17 cellular contexts compared by ENCODE assay signal in the genomic region with DNA sequence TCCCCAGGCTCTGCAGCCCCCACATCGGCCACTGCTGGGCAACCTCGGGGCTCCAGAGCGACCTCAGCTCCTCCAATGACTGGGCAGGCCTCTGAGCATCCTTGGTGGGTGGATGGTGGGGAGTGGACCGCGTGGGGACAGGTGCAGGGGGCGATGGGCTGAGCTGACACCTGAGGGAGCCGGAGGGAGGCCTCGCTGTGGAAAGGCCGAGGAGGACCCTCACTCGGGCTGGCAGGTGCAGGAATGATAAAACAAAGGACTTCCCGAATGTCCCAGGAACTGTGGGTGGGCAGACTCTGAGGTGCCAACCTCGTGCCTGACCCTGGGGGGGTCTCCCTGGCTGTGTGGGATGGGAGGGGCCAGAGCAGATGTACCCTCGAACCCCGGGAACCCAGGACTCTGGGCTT. TPM values are rescaled to one million over a fixed set of nuclear protein-coding genes. Genes with fewer than 3 reads are reported as not detected.
A peak's percentile ranks its signal among the peaks of the same experiment; 100 is the strongest.
DNase-seq lines count a peak whose midpoint lies in the region; ATAC-seq and TF ChIP-seq lines count a peak whose summit lies in the region.
"Not testable (repeated sequence)": the region's sequence is repeated elsewhere in the genome, so short reads cannot be mapped to it uniquely, and the experiment has no call there.
"Had no signal": no experiment of that assay in that cellular context is flagged by ENCODE, and none has a peak within 500 bp of the region (broad histone marks: within the 10 kb centered on the region; RNA-seq: fewer than 3 reads in every experiment).

No MANE protein-coding gene starts in this region.

- not testable (repeated sequence) for H4K20me1 ChIP-seq in osteoblast (ENCODE audit: insufficient read depth, low read length)

- WGBS in stomach, 5 donors = 73 to 78% (median 75%) methylated on average over 12 to 14 of the region's 14 CpGs

- H3K27ac ChIP-seq in osteoblast (ENCODE audit: low read depth, low read length); stomach: not testable (repeated sequence)

- POLR2A ChIA-PET in activated naive CD8-positive, alpha-beta T cell treated with anti-CD3 and anti-CD28 coated beads, Interleukin-2, amount 10 ng/mL, durations not matched to agents 7 days and 5 days (lab: Charles Lee) = not testable (repeated sequence)

- not testable (repeated sequence) for H3K36me3 Mint-ChIP-seq in activated naive CD8-positive, alpha-beta T cell treated with anti-CD3 and anti-CD28 coated beads, Interleukin-2, amount 10 ng/mL, durations not matched to agents 7 days and 5 days

- not testable (repeated sequence) for H3K4me3 Mint-ChIP-seq in activated naive CD8-positive, alpha-beta T cell treated with anti-CD3 and anti-CD28 coated beads, Interleukin-2, amount 10 ng/mL, durations not matched to agents 7 days and 5 days

- not testable (repeated sequence) for H3K9me3 Mint-ChIP-seq in activated naive CD8-positive, alpha-beta T cell treated with anti-CD3 and anti-CD28 coated beads, Interleukin-2, amount 10 ng/mL, durations not matched to agents 7 days and 5 days

- not testable (repeated sequence) for ATAC-seq in activated naive CD8-positive, alpha-beta T cell treated with anti-CD3 and anti-CD28 coated beads, Interleukin-2, amount 10 ng/mL, durations not matched to agents 7 days and 5 days (ENCODE audit: low read depth); sciatic nerve

- not testable (repeated sequence) for H2AFZ ChIP-seq in osteoblast (ENCODE audit: low read length)

- not testable (repeated sequence) for H3K27ac Mint-ChIP-seq in activated naive CD8-positive, alpha-beta T cell treated with anti-CD3 and anti-CD28 coated beads, Interleukin-2, amount 10 ng/mL, durations not matched to agents 7 days and 5 days

- H3K4me2 ChIP-seq in osteoblast (ENCODE audit: insufficient read depth, low read length) = not testable (repeated sequence)

- not testable (repeated sequence) for H3K9me3 ChIP-seq in osteoblast (ENCODE audit: low read depth, low read length); stomach

- TF ChIP-seq CTCF in osteoblast (IDR thresholded peaks at IDR 0.05; ENCODE audit: extremely low read depth, low read depth, low read length); stomach (IDR thresholded peaks at IDR 0.05): not testable (repeated sequence)

- TF ChIP-seq EP300 in stomach (IDR thresholded peaks at IDR 0.05) = not testable (repeated sequence)

- not testable (repeated sequence) for H3K27me3 ChIP-seq in osteoblast (ENCODE audit: insufficient read depth, low read length)
- H3K27me3 ChIP-seq in stomach = peaks cover 0 to 75% (median 4%) of the 10 kb centered on the region in 3 donors

- H3K36me3 ChIP-seq in osteoblast (ENCODE audit: insufficient read depth, low read length); stomach: not testable (repeated sequence)

- H3K4me1 Mint-ChIP-seq in activated naive CD8-positive, alpha-beta T cell treated with anti-CD3 and anti-CD28 coated beads, Interleukin-2, amount 10 ng/mL, durations not matched to agents 7 days and 5 days = not testable (repeated sequence)

- not testable (repeated sequence) for H3K4me1 ChIP-seq in osteoblast (ENCODE audit: insufficient read depth, low read length); stomach

- H3K27me3 Mint-ChIP-seq in activated naive CD8-positive, alpha-beta T cell treated with anti-CD3 and anti-CD28 coated beads, Interleukin-2, amount 10 ng/mL, durations not matched to agents 7 days and 5 days = not testable (repeated sequence)

- H3K4me3 ChIP-seq in osteoblast (ENCODE audit: insufficient read depth, low read length); stomach: not testable (repeated sequence)

- not testable (repeated sequence) for H3K79me2 ChIP-seq in osteoblast (ENCODE audit: insufficient read depth, low read length)

- intact Hi-C loops in sciatic nerve (cut with DNase I); stomach (cut with DNase I; ENCODE audit: low total_unique reads): not testable (repeated sequence)

- peak; percentile 30 for DNase-seq in activated CD8-positive, alpha-beta memory T cell treated with anti-CD3 and anti-CD28 coated beads for 24 hours
- peak; percentile 14 for DNase-seq in activated naive CD8-positive, alpha-beta T cell treated with anti-CD3 and anti-CD28 coated beads, Interleukin-2, amount 10 ng/mL, durations not matched to agents 7 days and 5 days
- DNase-seq in islet precursor cell = peak; percentile 40
- DNase-seq in osteoblast (ENCODE audit: insufficient read length, low spot score, missing footprints) = peak; percentile 36
- DNase-seq in sciatic nerve (ENCODE audit: low spot score) = peak; percentile 42
- DNase-seq in stomach = peak; percentile 5
- DNase-seq in ureter (ENCODE audit: low spot score) = peak; percentile 39

- not testable (repeated sequence) for TF ChIP-seq POLR2A in stomach (IDR thresholded peaks at IDR 0.05)

RNA-seq across cellular contexts. Expression of gene OBP2B, which starts 3.6 kb away (rescaled TPM):
- not detected for total RNA-seq in activated naive CD8-positive, alpha-beta T cell treated with anti-CD3 and anti-CD28 coated beads, Interleukin-2, amount 10 ng/mL, durations not matched to agents 7 days and 5 days
- total RNA-seq in osteoblast (not detected in 2 replicates), sciatic nerve (not detected), stomach (not detected), ureter (not detected)
- not detected for polyA plus RNA-seq in stomach
- total RNA-seq: A172; A673; Calu3; CD4-positive, alpha-beta memory T cell; Daoy; G401; GM23338; H4; H9 had no signal
- polyA plus RNA-seq: BJ; CD4-positive, alpha-beta memory T cell; GM23338 had no signal

RNA-seq across cellular contexts. Expression of gene GBGT1, which starts 41.8 kb away (rescaled TPM):
- total RNA-seq in activated naive CD8-positive, alpha-beta T cell treated with anti-CD3 and anti-CD28 coated beads, Interleukin-2, amount 10 ng/mL, durations not matched to agents 7 days and 5 days = 1 to 10 TPM; 4.0 to 4.5 TPM
- total RNA-seq in osteoblast (3.3 and 3.8 TPM in 2 replicates), sciatic nerve (23.2 TPM), stomach (10 to 100 TPM in 3 of 5 donors, 1 to 10 TPM in 2; 1.2 to 37.9 (median 21.3) TPM), ureter (17.2 TPM)
- 10 to 100 TPM; 12.5 to 24.2 (median 23.8) TPM for polyA plus RNA-seq in stomach
- total RNA-seq: Calu3, G401, H4 had no signal
